ENCODE assay signal across 14 cellular contexts in genomic region chr17:59426031-59426430, GRCh38.
A peak's percentile ranks its signal among the peaks of the same experiment; 100 is the strongest.
DNase-seq lines count a peak whose midpoint lies in the region; ATAC-seq and TF ChIP-seq lines count a peak whose summit lies in the region.
"Had no signal": no experiment of that assay in that cellular context is flagged by ENCODE, and none has a peak within 500 bp of the region (broad histone marks: within the 10 kb centered on the region; RNA-seq: fewer than 3 reads in every experiment).

No MANE protein-coding gene starts in this region.

- 60 to 70% methylated on average over 9 of the region's 9 CpGs for WGBS in heart right ventricle, 2 donors
- 53 to 69% (median 59%) methylated on average over 9 of the region's 9 CpGs for WGBS in psoas muscle, 3 donors
- 38 to 40% methylated on average over 9 of the region's 9 CpGs for WGBS in aorta, 2 donors

- H3K4me3 ChIP-seq in heart right ventricle (peak overlapping the region in 5 of 10 donors; percentile 14 to 33 (median 30)), psoas muscle (peak overlapping the region; percentile 56), aorta (ENCODE audit: low read length in 2 of 2) (no peak overlapping the region), mucosa of descending colon (no peak overlapping the region)
- H3K4me3 ChIP-seq: A549, SK-N-MC had no signal

- H3K27ac ChIP-seq in heart right ventricle (peak overlapping the region; percentile 75 to 98 (median 93)), layer of hippocampus (ENCODE audit: low read depth, low read length) (peak overlapping the region; percentile 71), psoas muscle (peak overlapping the region; percentile 96), aorta (ENCODE audit: low read depth in 1 of 2, low read length in 2 of 2) (peak overlapping the region; percentile 80 to 99)
- H3K27ac ChIP-seq: KMS-11, SK-N-MC had no signal

- no peak for DNase-seq in heart right ventricle
- no peak for DNase-seq in left cardiac atrium
- no peak for DNase-seq in psoas muscle
- DNase-seq in aorta, result no peak
- DNase-seq in NCI-H1694 treated with DMSO at 0.1 percent for 48 hours (lab: John Stamatoyannopoulos, UW), result no peak
- no peak for DNase-seq in mucosa of descending colon
- DNase-seq in activated CD8-positive, alpha-beta memory T cell treated with anti-CD3 and anti-CD28 coated beads, Interleukin-2, amount 50 U/mL, for 48 hours, result no peak
- DNase-seq: activated naive CD8-positive, alpha-beta T cell treated with anti-CD3 and anti-CD28 coated beads, Interleukin-2, amount 50 U/mL, for 24 hours; Calu3; NCI-H187 treated with DMSO at 0.1 percent for 48 hours had no signal

- H3K9me3 ChIP-seq in heart right ventricle, result no peaks in the 10 kb centered on the region
- no peaks in the 10 kb centered on the region for H3K9me3 ChIP-seq in psoas muscle
- no peaks in the 10 kb centered on the region for H3K9me3 ChIP-seq in aorta (ENCODE audit: control insufficient read depth, low read length)
- no peaks in the 10 kb centered on the region for H3K9me3 ChIP-seq in mucosa of descending colon
- H3K9me3 ChIP-seq: A549 had no signal

- H3K4me1 ChIP-seq in heart right ventricle (peaks cover 28 to 79% (median 68%) of the 10 kb centered on the region in 9 donors), psoas muscle (peaks cover 82% of the 10 kb centered on the region), aorta (ENCODE audit: control insufficient read depth in 1 of 2, insufficient read depth in 2 of 2, low read length in 2 of 2) (peaks cover 10 to 14% of the 10 kb centered on the region in 2 donors), mucosa of descending colon (ENCODE audit: low read depth) (no peaks in the 10 kb centered on the region)

- intact Hi-C loops in heart right ventricle (cut with DNase I) (loop anchor here in 7 of 10 donors (5.0 to 10.0 kb wide), 5 partner anchors 51 to 94 kb away; partner anchors contain the start of gene YPEL2 (in 5 of the 7)), left cardiac atrium (cut with DNase I) (loop anchor here in 1 of 2 donors (5.0 kb wide), 1 partner anchor 54 kb away; no protein-coding TSS in a partner anchor), psoas muscle (cut with DNase I) (loop anchor here in 1 of 2 donors (5.0 kb wide), 1 partner anchor 54 kb away; no protein-coding TSS in a partner anchor), aorta (cut with DNase I) (loop anchor here in 1 of 2 donors (5.0 kb wide), 1 partner anchor 54 kb away; no protein-coding TSS in a partner anchor), mucosa of descending colon (cut with DNase I, micrococcal nuclease) (no loop called here)

- H3K36me3 ChIP-seq in heart right ventricle (no peaks in the 10 kb centered on the region), psoas muscle (ENCODE audit: insufficient read depth in 1 of 2, low read depth in 1 of 2) (no peaks in the 10 kb centered on the region), aorta (ENCODE audit: control insufficient read depth in 1 of 2, insufficient read depth in 2 of 2, low read length in 1 of 2) (no peaks in the 10 kb centered on the region), mucosa of descending colon (ENCODE audit: low read depth) (no peaks in the 10 kb centered on the region)

- ATAC-seq in heart right ventricle (no peak), left cardiac atrium (no peak), psoas muscle (no peak), aorta (ENCODE audit: low FRiP score) (no peak), mucosa of descending colon (no peak)
- ATAC-seq: A549; activated naive CD8-positive, alpha-beta T cell treated with anti-CD3 and anti-CD28 coated beads, Interleukin-2, amount 50 U/mL, for 24 hours had no signal

- TF ChIP-seq CTCF in heart right ventricle (IDR thresholded peaks at IDR 0.05), result no peak
- TF ChIP-seq CTCF in psoas muscle (IDR thresholded peaks at IDR 0.05), result no peak
- no peak for TF ChIP-seq CTCF in mucosa of descending colon (IDR thresholded peaks at IDR 0.05)

- H3K27me3 ChIP-seq in heart right ventricle (no peaks in the 10 kb centered on the region), layer of hippocampus (ENCODE audit: control insufficient read depth, insufficient read depth, low read length) (no peaks in the 10 kb centered on the region), psoas muscle (ENCODE audit: insufficient read depth in 3 of 3, low read length in 2 of 3) (no peaks in the 10 kb centered on the region), aorta (ENCODE audit: control insufficient read depth in 1 of 2, insufficient read depth in 2 of 2, low read length in 1 of 2) (no peaks in the 10 kb centered on the region)

Comparison
In these comparisons a context has a peak if more than half of its experiments do, and no peak if none do; other contexts are left out.
1. intact Hi-C loops: an anchor here in heart right ventricle (5.0 to 10.0 kb wide); none called in mucosa of descending colon.